ENCODE assay signal across 1 cellular context in the genomic region with DNA sequence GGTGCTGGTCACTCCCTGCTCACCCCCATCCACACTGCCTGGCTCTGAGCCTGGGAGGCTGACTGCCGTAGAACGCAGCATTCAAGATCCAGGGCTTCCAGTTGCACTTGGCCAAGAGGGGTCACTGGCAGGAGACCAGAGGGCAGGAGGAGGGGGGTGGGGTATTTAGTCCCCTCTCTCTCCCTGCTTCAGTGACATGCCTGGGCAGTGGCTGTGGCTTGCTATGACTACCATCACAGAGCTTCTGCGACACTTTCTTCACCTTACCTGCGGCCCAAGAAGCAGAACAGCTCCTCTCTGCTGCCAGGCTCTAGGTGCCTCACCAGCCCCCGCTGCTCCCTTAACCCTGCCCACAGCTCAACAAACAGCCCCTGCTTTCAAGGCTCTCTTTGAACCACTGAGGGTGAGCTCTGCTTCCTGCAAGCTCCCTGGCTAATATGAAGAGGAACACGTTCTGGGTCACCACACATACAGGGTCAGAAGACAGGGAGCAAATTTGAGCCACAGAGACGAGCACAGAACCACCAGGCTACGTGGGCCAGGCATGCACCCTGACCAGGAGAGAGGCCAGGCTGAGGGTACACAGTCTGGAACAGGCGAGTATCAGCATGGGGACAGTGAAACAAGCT.
TF ChIP-seq lines count a peak whose summit lies in the region.

No MANE protein-coding gene starts in this region.

TF ChIP-seq in GM12878, 131 proteins besides CTCF, POLR2A, EP300 and RAD21 (continued from another document):
- TF ChIP-seq, protein P1, sequence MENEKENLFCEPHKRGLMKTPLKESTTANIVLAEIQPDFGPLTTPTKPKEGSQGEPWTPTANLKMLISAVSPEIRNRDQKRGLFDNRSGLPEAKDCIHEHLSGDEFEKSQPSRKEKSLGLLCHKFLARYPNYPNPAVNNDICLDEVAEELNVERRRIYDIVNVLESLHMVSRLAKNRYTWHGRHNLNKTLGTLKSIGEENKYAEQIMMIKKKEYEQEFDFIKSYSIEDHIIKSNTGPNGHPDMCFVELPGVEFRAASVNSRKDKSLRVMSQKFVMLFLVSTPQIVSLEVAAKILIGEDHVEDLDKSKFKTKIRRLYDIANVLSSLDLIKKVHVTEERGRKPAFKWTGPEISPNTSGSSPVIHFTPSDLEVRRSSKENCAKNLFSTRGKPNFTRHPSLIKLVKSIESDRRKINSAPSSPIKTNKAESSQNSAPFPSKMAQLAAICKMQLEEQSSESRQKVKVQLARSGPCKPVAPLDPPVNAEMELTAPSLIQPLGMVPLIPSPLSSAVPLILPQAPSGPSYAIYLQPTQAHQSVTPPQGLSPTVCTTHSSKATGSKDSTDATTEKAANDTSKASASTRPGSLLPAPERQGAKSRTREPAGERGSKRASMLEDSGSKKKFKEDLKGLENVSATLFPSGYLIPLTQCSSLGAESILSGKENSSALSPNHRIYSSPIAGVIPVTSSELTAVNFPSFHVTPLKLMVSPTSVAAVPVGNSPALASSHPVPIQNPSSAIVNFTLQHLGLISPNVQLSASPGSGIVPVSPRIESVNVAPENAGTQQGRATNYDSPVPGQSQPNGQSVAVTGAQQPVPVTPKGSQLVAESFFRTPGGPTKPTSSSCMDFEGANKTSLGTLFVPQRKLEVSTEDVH (IDR thresholded peaks at IDR 0.05; ENCODE audit: low read depth, partially characterized antibody) = no peak
- TF ChIP-seq BMI1 (IDR thresholded peaks at IDR 0.05; ENCODE audit: borderline replicate concordance) (no peak), CHD1 (IDR thresholded peaks at IDR 0.05; ENCODE audit: low read depth, low read length) (no peak), ZNF274 (IDR thresholded peaks at IDR 0.05; ENCODE audit: insufficient read depth, insufficient read length) (no peak), NR2C2 (IDR thresholded peaks at IDR 0.05; ENCODE audit: borderline replicate concordance, control insufficient read depth, insufficient read length, low read depth) (no peak), CHD2 (IDR thresholded peaks at IDR 0.05; ENCODE audit: borderline replicate concordance, low read depth, low read length) (peak; percentile 29; the same call in 1 of the 2 replicates), DPF2 (IDR thresholded peaks at IDR 0.05) (0 out of 2 replicates have a peak, but pooled peaks have one; percentile 41), STAT1 (conservative IDR thresholded peaks at IDR 0.05) (no peak), MEF2A (IDR thresholded peaks at IDR 0.05; ENCODE audit: insufficient read depth, low read depth, low read length) (no peak), MTA2 (IDR thresholded peaks at IDR 0.05; ENCODE audit: low read depth) (peak; percentile 60; the same call in 1 of the 2 replicates), LARP7 (IDR thresholded peaks at IDR 0.05) (0 out of 2 replicates have a peak, but pooled peaks have one; percentile 3)
- TF ChIP-seq, protein P2, sequence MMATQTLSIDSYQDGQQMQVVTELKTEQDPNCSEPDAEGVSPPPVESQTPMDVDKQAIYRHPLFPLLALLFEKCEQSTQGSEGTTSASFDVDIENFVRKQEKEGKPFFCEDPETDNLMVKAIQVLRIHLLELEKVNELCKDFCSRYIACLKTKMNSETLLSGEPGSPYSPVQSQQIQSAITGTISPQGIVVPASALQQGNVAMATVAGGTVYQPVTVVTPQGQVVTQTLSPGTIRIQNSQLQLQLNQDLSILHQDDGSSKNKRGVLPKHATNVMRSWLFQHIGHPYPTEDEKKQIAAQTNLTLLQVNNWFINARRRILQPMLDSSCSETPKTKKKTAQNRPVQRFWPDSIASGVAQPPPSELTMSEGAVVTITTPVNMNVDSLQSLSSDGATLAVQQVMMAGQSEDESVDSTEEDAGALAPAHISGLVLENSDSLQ (IDR thresholded peaks at IDR 0.05) = no peak
- TF ChIP-seq, protein P3, sequence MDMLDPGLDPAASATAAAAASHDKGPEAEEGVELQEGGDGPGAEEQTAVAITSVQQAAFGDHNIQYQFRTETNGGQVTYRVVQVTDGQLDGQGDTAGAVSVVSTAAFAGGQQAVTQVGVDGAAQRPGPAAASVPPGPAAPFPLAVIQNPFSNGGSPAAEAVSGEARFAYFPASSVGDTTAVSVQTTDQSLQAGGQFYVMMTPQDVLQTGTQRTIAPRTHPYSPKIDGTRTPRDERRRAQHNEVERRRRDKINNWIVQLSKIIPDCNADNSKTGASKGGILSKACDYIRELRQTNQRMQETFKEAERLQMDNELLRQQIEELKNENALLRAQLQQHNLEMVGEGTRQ (IDR thresholded peaks at IDR 0.05; ENCODE audit: borderline replicate concordance, low read depth, low read length) = no peak
- TF ChIP-seq, protein P4, sequence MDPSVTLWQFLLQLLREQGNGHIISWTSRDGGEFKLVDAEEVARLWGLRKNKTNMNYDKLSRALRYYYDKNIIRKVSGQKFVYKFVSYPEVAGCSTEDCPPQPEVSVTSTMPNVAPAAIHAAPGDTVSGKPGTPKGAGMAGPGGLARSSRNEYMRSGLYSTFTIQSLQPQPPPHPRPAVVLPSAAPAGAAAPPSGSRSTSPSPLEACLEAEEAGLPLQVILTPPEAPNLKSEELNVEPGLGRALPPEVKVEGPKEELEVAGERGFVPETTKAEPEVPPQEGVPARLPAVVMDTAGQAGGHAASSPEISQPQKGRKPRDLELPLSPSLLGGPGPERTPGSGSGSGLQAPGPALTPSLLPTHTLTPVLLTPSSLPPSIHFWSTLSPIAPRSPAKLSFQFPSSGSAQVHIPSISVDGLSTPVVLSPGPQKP (IDR thresholded peaks at IDR 0.05; ENCODE audit: low read depth, low read length) = no peak
